Comparison of ENCODE assay signal across 32 cellular contexts in the genomic region with DNA sequence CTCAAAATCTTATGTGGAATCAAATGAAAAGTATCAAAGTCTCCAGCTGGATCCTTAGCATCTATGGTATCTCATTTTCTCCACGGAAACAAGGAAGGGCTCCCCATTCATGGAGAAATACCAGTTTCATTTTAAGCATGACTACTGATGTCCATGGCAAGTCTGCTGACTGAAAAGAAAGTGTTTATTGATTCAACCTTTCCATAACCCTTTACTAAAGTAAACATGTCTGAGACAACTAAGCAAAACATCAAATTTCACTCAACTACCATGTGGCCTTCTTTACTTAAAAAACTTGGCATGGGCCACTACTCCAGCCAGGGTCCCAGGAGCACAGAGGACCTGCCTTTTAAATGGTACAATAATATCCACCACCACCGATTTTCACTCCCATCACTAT.
"Had no signal": no experiment of that assay in that cellular context is flagged by ENCODE, and none has a peak within 500 bp of the region (broad histone marks: within the 10 kb centered on the region; RNA-seq: fewer than 3 reads in every experiment).

No MANE protein-coding gene starts in this region.

- FAIRE-seq: bronchial epithelial cell, TTC549 had no signal

- H3K9me3 Mint-ChIP-seq: activated B cell treated with CpG ODN at 0.5 μM for 24 hours; activated CD4-positive, alpha-beta T cell treated with anti-CD3 and anti-CD28 coated beads, Interleukin-2, amount 10 ng/mL, durations not matched to agents 24 days and 14 days had no signal

- H3K27ac Mint-ChIP-seq: activated B cell treated with CpG ODN at 0.5 μM for 24 hours; activated CD4-positive, alpha-beta T cell treated with anti-CD3 and anti-CD28 coated beads, Interleukin-2, amount 10 ng/mL, durations not matched to agents 24 days and 14 days; activated CD8-positive, alpha-beta memory T cell treated with anti-CD3 and anti-CD28 coated beads, Interleukin-2, amount 10 ng/mL, durations not matched to agents 7 days and 5 days; activated naive CD4-positive, alpha-beta T cell treated with anti-CD3 and anti-CD28 coated beads, Interleukin-2, amount 50 U/mL, for 24 hours; activated naive CD8-positive, alpha-beta T cell treated with anti-CD3 and anti-CD28 coated beads, Interleukin-2, amount 50 U/mL, for 24 hours; activated T-cell treated with anti-CD3 and anti-CD28 coated beads, Interleukin-2, amount 50 U/mL, for 24 hours; activated T-helper 1 cell treated with anti-CD3 and anti-CD28 coated beads, Interleukin-12 subunit alpha, Interleukin-12 subunit beta, Interleukin-2, Interleukin-4 antibody, amounts not matched to agents 30 ng/mL and 10 ng/mL and 1 ng/mL, durations not matched to agents 14 hours and 24 hours and 36 hours; IgD-negative memory B cell; T-helper 17 cell had no signal

- ATAC-seq: activated CD8-positive, alpha-beta memory T cell treated with anti-CD3 and anti-CD28 coated beads, Interleukin-2, amount 10 ng/mL, durations not matched to agents 7 days and 5 days; activated naive CD8-positive, alpha-beta T cell treated with anti-CD3 and anti-CD28 coated beads, Interleukin-2, amount 50 U/mL, for 24 hours; body of pancreas; T-helper 17 cell had no signal

- H3K4me2 ChIP-seq: PC-9 had no signal

- H3K4me3 Mint-ChIP-seq: activated B cell treated with CpG ODN at 0.5 μM for 24 hours; activated CD4-positive, alpha-beta T cell treated with anti-CD3 and anti-CD28 coated beads, Interleukin-2, amount 10 ng/mL, durations not matched to agents 24 days and 14 days; activated CD8-positive, alpha-beta memory T cell treated with anti-CD3 and anti-CD28 coated beads, Interleukin-2, amount 10 ng/mL, durations not matched to agents 7 days and 5 days; activated naive CD4-positive, alpha-beta T cell treated with anti-CD3 and anti-CD28 coated beads, Interleukin-2, amount 50 U/mL, for 24 hours; activated naive CD8-positive, alpha-beta T cell treated with anti-CD3 and anti-CD28 coated beads, Interleukin-2, amount 50 U/mL, for 24 hours; activated T-cell treated with anti-CD3 and anti-CD28 coated beads, Interleukin-2, amount 50 U/mL, for 24 hours; activated T-helper 1 cell treated with anti-CD3 and anti-CD28 coated beads, Interleukin-12 subunit alpha, Interleukin-12 subunit beta, Interleukin-2, Interleukin-4 antibody, amounts not matched to agents 30 ng/mL and 10 ng/mL and 1 ng/mL, durations not matched to agents 14 hours and 24 hours and 36 hours; IgD-negative memory B cell; T-helper 17 cell had no signal

- H3K36me3 ChIP-seq: ascending aorta, MG63 had no signal

- H3K27me3 ChIP-seq: ascending aorta, body of pancreas, MG63 had no signal

- H3K4me1 Mint-ChIP-seq: activated B cell treated with CpG ODN at 0.5 μM for 24 hours; activated CD4-positive, alpha-beta T cell treated with anti-CD3 and anti-CD28 coated beads, Interleukin-2, amount 10 ng/mL, durations not matched to agents 24 days and 14 days; activated CD8-positive, alpha-beta memory T cell treated with anti-CD3 and anti-CD28 coated beads, Interleukin-2, amount 10 ng/mL, durations not matched to agents 7 days and 5 days; activated naive CD4-positive, alpha-beta T cell treated with anti-CD3 and anti-CD28 coated beads, Interleukin-2, amount 50 U/mL, for 24 hours; activated naive CD8-positive, alpha-beta T cell treated with anti-CD3 and anti-CD28 coated beads, Interleukin-2, amount 50 U/mL, for 24 hours; T-helper 17 cell had no signal

- H3K4me3 ChIP-seq: ascending aorta, body of pancreas, MG63, PC-9 had no signal

- H3K4me1 ChIP-seq: ascending aorta, body of pancreas had no signal

- H3K27ac ChIP-seq: ascending aorta, body of pancreas, PC-9 had no signal

- H3K27me3 Mint-ChIP-seq: activated B cell treated with CpG ODN at 0.5 μM for 24 hours; activated CD4-positive, alpha-beta T cell treated with anti-CD3 and anti-CD28 coated beads, Interleukin-2, amount 10 ng/mL, durations not matched to agents 24 days and 14 days; activated CD8-positive, alpha-beta memory T cell treated with anti-CD3 and anti-CD28 coated beads, Interleukin-2, amount 10 ng/mL, durations not matched to agents 7 days and 5 days; activated naive CD4-positive, alpha-beta T cell treated with anti-CD3 and anti-CD28 coated beads, Interleukin-2, amount 50 U/mL, for 24 hours; activated naive CD8-positive, alpha-beta T cell treated with anti-CD3 and anti-CD28 coated beads, Interleukin-2, amount 50 U/mL, for 24 hours; activated T-cell treated with anti-CD3 and anti-CD28 coated beads, Interleukin-2, amount 50 U/mL, for 24 hours; IgD-negative memory B cell; T-helper 17 cell had no signal

- H3K36me3 Mint-ChIP-seq: activated CD8-positive, alpha-beta memory T cell treated with anti-CD3 and anti-CD28 coated beads, Interleukin-2, amount 10 ng/mL, durations not matched to agents 7 days and 5 days; activated naive CD4-positive, alpha-beta T cell treated with anti-CD3 and anti-CD28 coated beads, Interleukin-2, amount 50 U/mL, for 24 hours; IgD-negative memory B cell had no signal

- H3K9me3 ChIP-seq: ascending aorta, body of pancreas, MG63 had no signal

- H2AFZ ChIP-seq: PC-9 had no signal

- DNase-seq: activated B cell treated with CpG ODN at 0.5 μM for 24 hours; activated CD4-positive, alpha-beta T cell treated with anti-CD3 and anti-CD28 coated beads for 1 hour; activated CD4-positive, alpha-beta T cell treated with anti-CD3 and anti-CD28 coated beads, Interleukin-2, amount 10 ng/mL, durations not matched to agents 24 days and 14 days; activated CD4-positive, alpha-beta T cell treated with anti-CD3 and anti-CD28 coated beads, Interleukin-2, amount 50 U/mL, for 48 hours; activated CD8-positive, alpha-beta memory T cell treated with anti-CD3 and anti-CD28 coated beads, Interleukin-2, amount 10 ng/mL, durations not matched to agents 7 days and 5 days; activated effector memory CD4-positive, alpha-beta T cell treated with Interleukin-2 at 50 U/mL for 16 hours; activated naive CD4-positive, alpha-beta T cell; activated naive CD8-positive, alpha-beta T cell treated with anti-CD3 and anti-CD28 coated beads, Interleukin-2, amount 50 U/mL, for 24 hours; activated T-cell treated with anti-CD3 and anti-CD28 coated beads, Interleukin-2, amount 50 U/mL, for 24 hours; amniotic stem cell; body of pancreas; KG1; MG63; MV-4-11; NCI-H1092 treated with DMSO at 0.1 percent for 48 hours; NCI-H1417 treated with DMSO at 0.1 percent for 48 hours; NCI-H1694; NCI-H2029; NCI-H2107; NCI-H2171 treated with DMSO at 0.1 percent for 48 hours; NCI-H226; NCI-H526; PC-9; SHP77 treated with DMSO at 0.1 percent for 48 hours; T-helper 17 cell; T1000 had no signal
